ENCODE assay signal across 16 cellular contexts in the genomic region with DNA sequence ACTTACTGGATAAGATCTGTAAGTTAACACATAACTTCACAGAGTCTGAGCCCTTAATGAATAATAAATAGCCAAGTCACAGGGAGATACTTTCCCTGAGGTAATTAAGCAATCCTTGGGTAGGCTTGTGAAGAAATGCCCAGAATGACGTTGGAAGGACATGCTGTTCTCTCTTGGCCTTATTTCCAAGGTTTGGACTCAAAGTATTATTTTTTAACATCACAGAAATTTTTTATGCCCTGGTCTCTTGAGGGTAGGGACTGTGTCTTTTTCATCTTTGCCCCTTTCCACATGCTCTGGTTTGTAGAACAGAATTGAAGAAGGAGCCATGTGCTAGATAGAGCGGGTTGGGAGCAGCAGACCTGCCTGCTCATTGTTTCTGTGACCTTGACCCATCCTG. TPM values are rescaled to one million over a fixed set of nuclear protein-coding genes. Genes with fewer than 3 reads are reported as not detected.
"Had no signal": no experiment of that assay in that cellular context is flagged by ENCODE, and none has a peak within 500 bp of the region (broad histone marks: within the 10 kb centered on the region; RNA-seq: fewer than 3 reads in every experiment).

No MANE protein-coding gene starts in this region.

- H3K4me3 Mint-ChIP-seq: activated CD8-positive, alpha-beta T cell treated with anti-CD3 and anti-CD28 coated beads, Interleukin-2, amount 10 ng/mL, durations not matched to agents 7 days and 5 days; naive thymus-derived CD4-positive, alpha-beta T cell; T-cell had no signal

- H3K9me3 Mint-ChIP-seq: T-cell had no signal

- H3K27ac ChIP-seq: vagina had no signal

- H3K9me3 ChIP-seq: esophagus muscularis mucosa, prostate gland, stomach, tibial artery, vagina had no signal

- H3K4me3 ChIP-seq: dorsolateral prefrontal cortex, esophagus muscularis mucosa, prostate gland, stomach, tibial artery, vagina had no signal

- H3K27me3 ChIP-seq: esophagus muscularis mucosa, stomach, vagina had no signal

- H3K36me3 Mint-ChIP-seq: naive thymus-derived CD4-positive, alpha-beta T cell; T-cell had no signal

- H3K27ac Mint-ChIP-seq: activated CD8-positive, alpha-beta T cell treated with anti-CD3 and anti-CD28 coated beads, Interleukin-2, amount 10 ng/mL, durations not matched to agents 7 days and 5 days; T-cell had no signal

- H3K4me1 Mint-ChIP-seq: T-cell had no signal

- ATAC-seq: activated CD8-positive, alpha-beta T cell treated with anti-CD3 and anti-CD28 coated beads, Interleukin-2, amount 10 ng/mL, durations not matched to agents 7 days and 5 days; naive thymus-derived CD4-positive, alpha-beta T cell; T-cell had no signal

- H3K36me3 ChIP-seq: esophagus muscularis mucosa, prostate gland, stomach, tibial artery, vagina had no signal

- DNase-seq: activated CD4-positive, alpha-beta T cell treated with anti-CD3 and anti-CD28 coated beads for 4 hours; activated CD8-positive, alpha-beta memory T cell treated with anti-CD3 and anti-CD28 coated beads, Interleukin-2, amount 50 U/mL, for 48 hours; activated CD8-positive, alpha-beta T cell treated with anti-CD3 and anti-CD28 coated beads, Interleukin-2, amount 10 ng/mL, durations not matched to agents 7 days and 5 days; activated naive CD4-positive, alpha-beta T cell; dorsolateral prefrontal cortex; naive thymus-derived CD4-positive, alpha-beta T cell; stimulated activated CD4-positive, alpha-beta T cell treated with anti-CD3 and anti-CD28 coated beads, Interleukin-15, amount 100 ng/mL, for 24 hours; stimulated activated CD4-positive, alpha-beta T cell treated with anti-CD3 and anti-CD28 coated beads, Interleukin-4, amount 100 ng/mL, for 24 hours; stomach; T-cell; T1000 had no signal

- H3K4me1 ChIP-seq: prostate gland had no signal

RNA-seq across cellular contexts. Expression of a gene that starts 26.2 kb away (rescaled TPM):
- total RNA-seq: activated CD8-positive, alpha-beta T cell treated with anti-CD3 and anti-CD28 coated beads, Interleukin-2, amount 10 ng/mL, durations not matched to agents 7 days and 5 days; esophagus muscularis mucosa; lung microvascular endothelial cell; naive thymus-derived CD4-positive, alpha-beta T cell; stomach had no signal
- polyA plus RNA-seq: naive thymus-derived CD4-positive, alpha-beta T cell had no signal
